12 cellular contexts compared by ENCODE assay signal in the genomic region with DNA sequence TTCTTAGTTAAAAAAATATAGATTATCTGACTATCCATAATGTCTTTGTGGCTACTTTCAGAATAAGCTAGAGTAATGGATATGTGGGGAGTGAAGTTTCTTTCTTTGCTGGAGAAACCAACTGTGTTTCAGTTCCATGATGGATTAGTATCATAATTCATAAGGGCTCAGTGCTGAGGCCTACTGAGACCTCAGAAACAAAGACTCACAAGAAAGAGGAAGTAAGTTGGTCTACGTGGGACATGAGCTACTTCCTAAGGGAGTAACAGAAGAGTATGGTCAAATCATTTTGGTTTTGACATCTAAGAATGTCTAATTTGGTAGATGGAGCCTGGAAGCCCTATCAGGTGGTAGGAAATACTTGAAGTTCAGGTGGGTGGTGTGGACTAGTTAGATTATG.
DNase-seq lines count a peak whose midpoint lies in the region; ATAC-seq and TF ChIP-seq lines count a peak whose summit lies in the region.
"Had no signal": no experiment of that assay in that cellular context is flagged by ENCODE, and none has a peak within 500 bp of the region (broad histone marks: within the 10 kb centered on the region; RNA-seq: fewer than 3 reads in every experiment).

No MANE protein-coding gene starts in this region.

- no peak overlapping the region for H3K4me3 Mint-ChIP-seq in activated naive CD4-positive, alpha-beta T cell treated with anti-CD3 and anti-CD28 coated beads, Interleukin-2, amount 10 ng/mL, durations not matched to agents 7 days and 5 days
- H3K4me3 Mint-ChIP-seq: activated T-cell treated with anti-CD3 and anti-CD28 coated beads, Interleukin-2, amount 50 U/mL, for 24 hours; central memory CD8-positive, alpha-beta T cell had no signal

- peaks cover 4% of the 10 kb centered on the region for H3K27me3 Mint-ChIP-seq in activated naive CD4-positive, alpha-beta T cell treated with anti-CD3 and anti-CD28 coated beads, Interleukin-2, amount 10 ng/mL, durations not matched to agents 7 days and 5 days
- H3K27me3 Mint-ChIP-seq: activated T-cell treated with anti-CD3 and anti-CD28 coated beads, Interleukin-2, amount 50 U/mL, for 24 hours; central memory CD8-positive, alpha-beta T cell had no signal

- H3K27ac Mint-ChIP-seq in activated naive CD4-positive, alpha-beta T cell treated with anti-CD3 and anti-CD28 coated beads, Interleukin-2, amount 10 ng/mL, durations not matched to agents 7 days and 5 days: no peak overlapping the region
- H3K27ac Mint-ChIP-seq: activated T-cell treated with anti-CD3 and anti-CD28 coated beads, Interleukin-2, amount 50 U/mL, for 24 hours had no signal

- no peak for TF ChIP-seq POLR2A in gastrocnemius medialis (IDR thresholded peaks at IDR 0.05)

- CTCF ChIA-PET in activated naive CD4-positive, alpha-beta T cell treated with anti-CD3 and anti-CD28 coated beads, Interleukin-2, amount 10 ng/mL, durations not matched to agents 7 days and 5 days (lab: Charles Lee): interaction anchor here (0.6 to 1.5 kb wide), 2 partner anchors 33 to 165 kb away, joined by 3 read pairs; no protein-coding TSS in a partner anchor

- DNase-seq in OCI-M1 (lab: John Stamatoyannopoulos, UW) (peak; percentile 69), dermis blood vessel endothelial cell (no peak), gastrocnemius medialis (no peak), NCI-H524 (lab: John Stamatoyannopoulos, UW) (no peak)
- no peak for DNase-seq in activated naive CD4-positive, alpha-beta T cell treated with anti-CD3 and anti-CD28 coated beads, Interleukin-2, amount 10 ng/mL, durations not matched to agents 7 days and 5 days
- DNase-seq: activated T-cell treated with anti-CD3 and anti-CD28 coated beads, Interleukin-2, amount 50 U/mL, for 24 hours; NCI-H2107 had no signal

- TF ChIP-seq CTCF in gastrocnemius medialis (IDR thresholded peaks at IDR 0.05 in 4 of 5, conservative IDR thresholded peaks at IDR 0.05 in 1 of 5): no peak

- no peak overlapping the region for H3K4me3 ChIP-seq in gastrocnemius medialis
- H3K4me3 ChIP-seq: right atrium auricular region had no signal

- H3K27ac ChIP-seq in gastrocnemius medialis: no peak overlapping the region
- H3K27ac ChIP-seq: right atrium auricular region had no signal

- no peaks in the 10 kb centered on the region for H3K4me1 Mint-ChIP-seq in activated naive CD4-positive, alpha-beta T cell treated with anti-CD3 and anti-CD28 coated beads, Interleukin-2, amount 10 ng/mL, durations not matched to agents 7 days and 5 days
- H3K4me1 Mint-ChIP-seq: central memory CD8-positive, alpha-beta T cell had no signal

- H3K36me3 ChIP-seq in gastrocnemius medialis: no peaks in the 10 kb centered on the region
- H3K36me3 ChIP-seq: right atrium auricular region had no signal

- H3K4me1 ChIP-seq in gastrocnemius medialis: no peaks in the 10 kb centered on the region
- H3K4me1 ChIP-seq: right atrium auricular region had no signal

- H3K36me3 Mint-ChIP-seq in activated naive CD4-positive, alpha-beta T cell treated with anti-CD3 and anti-CD28 coated beads, Interleukin-2, amount 10 ng/mL, durations not matched to agents 7 days and 5 days: no peaks in the 10 kb centered on the region

- no peaks in the 10 kb centered on the region for H3K27me3 ChIP-seq in gastrocnemius medialis
- H3K27me3 ChIP-seq: right atrium auricular region had no signal

- peak; percentile 93 for ATAC-seq in GM18861 (IDR thresholded peaks at IDR 0.05; ENCODE audit: unreplicated experiment)
- ATAC-seq in GM21529 (IDR thresholded peaks at IDR 0.05; ENCODE audit: unreplicated experiment): peak; percentile 98
- peak; percentile 90 for ATAC-seq in HG03139 (IDR thresholded peaks at IDR 0.05; ENCODE audit: unreplicated experiment)
- ATAC-seq in gastrocnemius medialis: no peak

- no peaks in the 10 kb centered on the region for H3K9me3 ChIP-seq in gastrocnemius medialis
- H3K9me3 ChIP-seq: right atrium auricular region had no signal

- in situ Hi-C loops in gastrocnemius medialis (cut with MboI; ENCODE audit: low sequenced_read_pairs in 4 of 4): no loop called here

- intact Hi-C loops in gastrocnemius medialis (cut with DNase I; ENCODE audit: low total_unique reads): no loop called here

- H3K9me3 Mint-ChIP-seq in activated naive CD4-positive, alpha-beta T cell treated with anti-CD3 and anti-CD28 coated beads, Interleukin-2, amount 10 ng/mL, durations not matched to agents 7 days and 5 days: no peaks in the 10 kb centered on the region
- H3K9me3 Mint-ChIP-seq: activated T-cell treated with anti-CD3 and anti-CD28 coated beads, Interleukin-2, amount 50 U/mL, for 24 hours; central memory CD8-positive, alpha-beta T cell had no signal

Comparison
In these comparisons a context has a peak if more than half of its experiments do, and no peak if none do; other contexts are left out.
1. ATAC-seq: peak in GM18861 (single experiment), GM21529 (single experiment) and HG03139 (single experiment); none in gastrocnemius medialis (0 of 2).